ENCODE assay signal across 8 cellular contexts in the genomic region with DNA sequence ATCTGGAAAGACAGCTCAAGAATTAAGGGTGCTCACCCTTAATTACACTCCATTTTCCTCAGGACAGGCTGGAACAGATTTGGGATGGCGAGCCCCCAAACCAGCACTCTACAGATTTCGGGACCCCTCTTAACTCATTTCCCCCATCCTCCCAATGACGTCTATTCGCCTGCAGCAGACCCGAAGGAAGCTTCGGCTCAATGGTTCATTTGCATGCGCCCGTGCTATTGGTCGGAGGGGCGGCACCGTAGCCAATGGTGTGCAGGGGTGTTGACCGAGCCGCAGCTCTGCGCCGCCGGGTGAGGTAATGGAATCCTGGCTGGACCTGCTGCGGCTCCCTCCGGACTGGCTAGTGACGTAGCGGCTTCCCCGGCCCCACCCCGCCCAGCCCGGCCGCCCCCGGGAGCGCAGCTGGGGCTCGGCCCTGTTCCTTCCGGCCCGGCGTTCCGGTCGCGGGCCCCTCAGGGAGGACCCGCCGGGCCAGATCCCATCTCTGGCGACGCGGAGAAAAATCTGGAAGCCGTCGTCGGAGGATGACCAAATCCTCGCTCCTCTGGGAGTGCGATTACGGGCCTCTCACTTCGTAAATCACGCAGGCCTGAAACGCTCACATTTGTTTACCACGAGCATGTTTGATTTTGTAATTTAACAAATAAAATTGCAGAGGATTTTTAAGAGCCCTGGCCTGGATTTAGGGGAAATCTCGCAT. TPM values are rescaled to one million over a fixed set of nuclear protein-coding genes. Genes with fewer than 3 reads are reported as not detected.
DNase-seq lines count a peak whose midpoint lies in the region; ATAC-seq and TF ChIP-seq lines count a peak whose summit lies in the region.

No MANE protein-coding gene starts in this region.

- H4K20me1 ChIP-seq in IMR-90 (ENCODE audit: insufficient read depth, low read length) = no peaks in the 10 kb centered on the region

- peaks cover 0 to 15% of the 10 kb centered on the region in 2 experiments; a peak in 2 of 4 replicates for H3K79me1 ChIP-seq in IMR-90 (ENCODE audit: low read depth in 1 of 2, low read length in 2 of 2)

- H2AK9ac ChIP-seq in IMR-90 (replicated peaks; ENCODE audit: low read depth, low read length, poor library complexity) = peak overlapping the region; percentile 77

- 1% methylated on average over 30 of the region's 49 CpGs; no CpG with 5 or more reads in 1 of the 2 experiments for WGBS in IMR-90 (ENCODE audit: extremely low coverage in 2 of 2, insufficient read length in 1 of 2), 2 experiments

- H3K4me2 ChIP-seq in IMR-90 (ENCODE audit: low read depth, low read length) = peak overlapping the region; percentile 80

- no TSS peak for BruUV-seq in IMR-90 (replicated peaks; lab: Mats Ljungman, UMichigan)

- DNase-seq in DMS114 treated with DMSO at 0.1 percent for 48 hours (lab: John Stamatoyannopoulos, UW; ENCODE audit: unreplicated experiment) = peak; percentile 82
- DNase-seq in IMR-90 = peak; percentile 98
- DNase-seq in OCI-M1 (lab: John Stamatoyannopoulos, UW) = peak; percentile 96
- peak; percentile 87 for DNase-seq in activated T-cell treated with anti-CD3 and anti-CD28 coated beads for 48 hours (ENCODE audit: low read depth)
- peak; percentile 77 for DNase-seq in epithelial cell of prostate (ENCODE audit: low read depth, low spot score)
- peak; percentile 80 to 81 for DNase-seq in stimulated activated CD8-positive, alpha-beta memory T cell treated with anti-CD3 and anti-CD28 coated beads, Interleukin-7, amount 100 ng/mL, for 1 hour (ENCODE audit: low read depth in 2 of 2)

- peak overlapping the region; percentile 84 for H3K4ac ChIP-seq in IMR-90 (ENCODE audit: low read depth, low read length)

- peaks cover 2% of the 10 kb centered on the region for H3K9me1 ChIP-seq in IMR-90 (ENCODE audit: insufficient read depth, low read length)

- H2AK5ac ChIP-seq in IMR-90 (ENCODE audit: low read depth, low read length) = peak overlapping the region; percentile 67

- H4K91ac ChIP-seq in IMR-90 (ENCODE audit: insufficient read depth, low read depth, low read length) = peak overlapping the region; percentile 67

- TF ChIP-seq POLR2A in IMR-90 (IDR thresholded peaks at IDR 0.05; ENCODE audit: low read depth, low read length) = peak; percentile 86

- H3K9me3 ChIP-seq in IMR-90 (ENCODE audit: control insufficient read depth, insufficient read depth, low read length) (no peaks in the 10 kb centered on the region), mucosa of stomach (ENCODE audit: control insufficient read depth, low read length) (no peaks in the 10 kb centered on the region)

- peak overlapping the region; percentile 53 for H3K56ac ChIP-seq in IMR-90 (ENCODE audit: extremely low read depth, insufficient read depth, low read length)

- peak overlapping the region; percentile 65 for H2BK5ac ChIP-seq in IMR-90 (ENCODE audit: low read depth, low read length, poor library complexity, severe bottlenecking)

- H3K18ac ChIP-seq in IMR-90 (ENCODE audit: low read depth, low read length) = peak overlapping the region; percentile 70

- H2AFZ ChIP-seq in IMR-90 (replicated peaks; ENCODE audit: low read length, poor library complexity) = peak overlapping the region; percentile 93

- H2BK120ac ChIP-seq in IMR-90 (ENCODE audit: low read depth, low read length) = peak overlapping the region; percentile 64; the same call in 1 of the 2 replicates

- POLR2A ChIA-PET in IMR-90 (lab: Charles Lee; ENCODE audit: unreplicated experiment) = interaction anchor here (0.6 to 1.2 kb wide), 5 partner anchors 15 to 974 kb away, joined by 3 to 12 read pairs (median 3); a partner anchor contains a TSS

- peak overlapping the region; percentile 70 to 87 for H4K8ac ChIP-seq in IMR-90 (ENCODE audit: low read depth in 2 of 2, low read length in 2 of 2)

- peak overlapping the region; percentile 8 for H3K23ac ChIP-seq in IMR-90 (ENCODE audit: low read depth, low read length)

- intact Hi-C loops in IMR-90 (cut with micrococcal nuclease) = loop anchor here (2.0 kb wide), 2 partner anchors 38 to 50 kb away; no protein-coding TSS in a partner anchor

- H3K14ac ChIP-seq in IMR-90 (replicated peaks; ENCODE audit: low read depth, low read length) = peak overlapping the region; percentile 39

- H2BK20ac ChIP-seq in IMR-90 (ENCODE audit: low read depth, low read length) = 0 out of 2 replicates have a peak overlapping the region, but pooled peaks have one; percentile 12

- H2BK15ac ChIP-seq in IMR-90 (ENCODE audit: low read depth, low read length) = 0 out of 3 replicates have a peak overlapping the region, but pooled peaks have one; percentile 41

- ATAC-seq in GM21529 (IDR thresholded peaks at IDR 0.05; ENCODE audit: unreplicated experiment) (peak; percentile 89), IMR-90 (ENCODE audit: low read depth) (peak; percentile 97)

- dilution Hi-C loops in IMR-90 (cut with HindIII; ENCODE audit: low sequenced_read_pairs, unreplicated experiment) = no loop called here

- peak overlapping the region; percentile 65 for H3K9ac ChIP-seq in IMR-90 (ENCODE audit: low read depth, low read length)
- peak overlapping the region; percentile 86 for H3K9ac ChIP-seq in mucosa of stomach (ENCODE audit: low read length)

- H3K27me3 ChIP-seq in IMR-90 (ENCODE audit: control insufficient read depth, insufficient read depth, low read length) (no peaks in the 10 kb centered on the region), mucosa of stomach (ENCODE audit: control insufficient read depth, insufficient read depth, low read length) (peaks cover 11% of the 10 kb centered on the region)

- H3K36me3 ChIP-seq in IMR-90 (ENCODE audit: control insufficient read depth, insufficient read depth, low read length) (no peaks in the 10 kb centered on the region), mucosa of stomach (ENCODE audit: control insufficient read depth, insufficient read depth, low read length) (no peaks in the 10 kb centered on the region)

- peaks cover 8% of the 10 kb centered on the region for H3K4me1 ChIP-seq in IMR-90 (ENCODE audit: control insufficient read depth, insufficient read depth, low read length)
- peaks cover 28% of the 10 kb centered on the region for H3K4me1 ChIP-seq in mucosa of stomach (ENCODE audit: control insufficient read depth, insufficient read depth, low read length)

- no peak for TF ChIP-seq CTCF in IMR-90 (conservative IDR thresholded peaks at IDR 0.05; ENCODE audit: low read depth, low read length)

- peak overlapping the region; percentile 77 for H3K27ac ChIP-seq in IMR-90 (ENCODE audit: insufficient read depth, low read length)
- H3K27ac ChIP-seq in epithelial cell of prostate = peak overlapping the region; percentile 44

- in situ Hi-C loops in IMR-90 (cut with MboI; ENCODE audit: low sequenced_read_pairs) = no loop called here

- TF ChIP-seq RAD21 in IMR-90 (IDR thresholded peaks at IDR 0.05; ENCODE audit: low read length) = no peak

- H3K4me3 ChIP-seq in IMR-90 (ENCODE audit: insufficient read depth, low read depth, low read length) = peak overlapping the region; percentile 51
- no peak overlapping the region for H3K4me3 ChIP-seq in mucosa of stomach (ENCODE audit: low read length)

- CTCF ChIA-PET in IMR-90 (lab: Yijun Ruan, JAX) = interaction anchor here (0.6 to 1.6 kb wide), 6 partner anchors 10 to 50 kb away, joined by 3 to 9 read pairs (median 4); a partner anchor contains a TSS

- H4K5ac ChIP-seq in IMR-90 (ENCODE audit: low read depth, low read length) = peak overlapping the region; percentile 72

TF ChIP-seq in IMR-90, 13 proteins besides CTCF, POLR2A, EP300 and RAD21:
- TF ChIP-seq BHLHE40 (IDR thresholded peaks at IDR 0.05; ENCODE audit: low read depth, low read length) = 0 out of 2 replicates have a peak, but pooled peaks have one; percentile 2
- TF ChIP-seq RFX5 (IDR thresholded peaks at IDR 0.05; ENCODE audit: low read depth, low read length) = no peak
- no peak for TF ChIP-seq MXI1 (IDR thresholded peaks at IDR 0.05; ENCODE audit: borderline replicate concordance, low read depth, low read length)
- TF ChIP-seq CEBPB (IDR thresholded peaks at IDR 0.05; ENCODE audit: low read depth, low read length) = 0 out of 2 replicates have a peak, but pooled peaks have one; percentile 4
- peak; percentile 90 for TF ChIP-seq MAZ (IDR thresholded peaks at IDR 0.05; ENCODE audit: borderline replicate concordance, low read depth, low read length)
- TF ChIP-seq, protein P1, sequence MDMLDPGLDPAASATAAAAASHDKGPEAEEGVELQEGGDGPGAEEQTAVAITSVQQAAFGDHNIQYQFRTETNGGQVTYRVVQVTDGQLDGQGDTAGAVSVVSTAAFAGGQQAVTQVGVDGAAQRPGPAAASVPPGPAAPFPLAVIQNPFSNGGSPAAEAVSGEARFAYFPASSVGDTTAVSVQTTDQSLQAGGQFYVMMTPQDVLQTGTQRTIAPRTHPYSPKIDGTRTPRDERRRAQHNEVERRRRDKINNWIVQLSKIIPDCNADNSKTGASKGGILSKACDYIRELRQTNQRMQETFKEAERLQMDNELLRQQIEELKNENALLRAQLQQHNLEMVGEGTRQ (IDR thresholded peaks at IDR 0.05; ENCODE audit: low read depth, low read length) = 0 out of 2 replicates have a peak, but pooled peaks have one; percentile 7

RNA-seq across cellular contexts. Expression of a gene that starts 18.3 kb away (rescaled TPM):
- total RNA-seq in IMR-90 (2012; rRNA removed) = 6.6 and 23.1 TPM in 2 replicates
- 34.1 and 120 TPM in 2 replicates for polyA plus RNA-seq in IMR-90 (2012; rRNA removed)
- 127 and 458 TPM in 2 replicates for polyA plus RNA-seq in IMR-90 (2012; cell fraction: cytosol; rRNA removed)
- 1,801 and 2,637 TPM in 2 replicates for polyA plus RNA-seq in IMR-90 (2012; cell fraction: nucleus; rRNA removed; ENCODE audit: low replicate concordance)

RNA-seq across cellular contexts. Expression of a gene that starts 26.2 kb away (rescaled TPM):
- 2.5 and 2.7 TPM in 2 replicates for total RNA-seq in IMR-90 (2012; rRNA removed)
- polyA plus RNA-seq in IMR-90 (2012; rRNA removed) = 5.3 and 5.9 TPM in 2 replicates
- 6.4 and 9.7 TPM in 2 replicates for polyA plus RNA-seq in IMR-90 (2012; cell fraction: cytosol; rRNA removed)
- polyA plus RNA-seq in IMR-90 (2012; cell fraction: nucleus; rRNA removed; ENCODE audit: low replicate concordance) = 20.2 and 22.8 TPM in 2 replicates

RNA-seq across cellular contexts. Expression of a gene that starts 36.8 kb away (rescaled TPM):
- 158 and 167 TPM in 2 replicates for total RNA-seq in IMR-90 (2012; rRNA removed)
- 93.9 and 113 TPM in 2 replicates for polyA plus RNA-seq in IMR-90 (2012; rRNA removed)
- polyA plus RNA-seq in IMR-90 (2012; cell fraction: cytosol; rRNA removed) = 181 and 193 TPM in 2 replicates
- polyA plus RNA-seq in IMR-90 (2012; cell fraction: nucleus; rRNA removed; ENCODE audit: low replicate concordance) = 267 and 321 TPM in 2 replicates

RNA-seq across cellular contexts. Expression of a gene that starts 46.6 kb away (rescaled TPM):
- not detected in 2 replicates for total RNA-seq in IMR-90 (2012; rRNA removed)
- not detected in 2 replicates for polyA plus RNA-seq in IMR-90 (2012; rRNA removed)
- 0.04 and 0.17 TPM in 2 replicates for polyA plus RNA-seq in IMR-90 (2012; cell fraction: cytosol; rRNA removed)
- 0.14 and 0.45 TPM in 2 replicates for polyA plus RNA-seq in IMR-90 (2012; cell fraction: nucleus; rRNA removed; ENCODE audit: low replicate concordance)
